In genomic region chr21:34599534-34600101, GRCh38 we compare ENCODE assay signal across 25 cellular contexts. TPM values are rescaled to one million over a fixed set of nuclear protein-coding genes. Genes with fewer than 3 reads are reported as not detected.
DNase-seq lines count a peak whose midpoint lies in the region; ATAC-seq and TF ChIP-seq lines count a peak whose summit lies in the region.
"Had no signal": no experiment of that assay in that cellular context is flagged by ENCODE, and none has a peak within 500 bp of the region (broad histone marks: within the 10 kb centered on the region; RNA-seq: fewer than 3 reads in every experiment).

No MANE protein-coding gene starts in this region.

- no TSS peak for BruUV-seq in Calu3 (replicated peaks; lab: Mats Ljungman, UMichigan)

- TF ChIP-seq CTCF in Calu3 (IDR thresholded peaks at IDR 0.05; ENCODE audit: unreplicated experiment) = no peak

- intact Hi-C loops in Calu3 (cut with micrococcal nuclease; ENCODE audit: unreplicated experiment) = no loop called here

- H3K36me3 Mint-ChIP-seq in Calu3 (ENCODE audit: insufficient read depth, unreplicated experiment) = no peaks in the 10 kb centered on the region
- H3K36me3 Mint-ChIP-seq: activated naive CD8-positive, alpha-beta T cell treated with anti-CD3 and anti-CD28 coated beads for 36 hours had no signal

- H3K9me3 Mint-ChIP-seq in Calu3 (ENCODE audit: low read depth, unreplicated experiment) = no peaks in the 10 kb centered on the region
- H3K9me3 Mint-ChIP-seq: activated CD4-positive, alpha-beta T cell treated with anti-CD3 and anti-CD28 coated beads, Interleukin-2, amount 10 ng/mL, durations not matched to agents 24 days and 14 days; activated naive CD8-positive, alpha-beta T cell treated with anti-CD3 and anti-CD28 coated beads for 36 hours; HFFc6; nephron; stimulated activated memory B cell treated with anti-CD40 and anti-IgM and Interleukin-4, amounts not matched to agents 10 μg/mL and 1 μg/mL and 100 μg/mL, for 72 hours; T-helper 2 cell treated with Interferon-gamma antibody and Interleukin-4, amounts not matched to agents 5 μg/mL and 100 μg/mL, for 36 hours had no signal

- no peaks in the 10 kb centered on the region for H3K27me3 Mint-ChIP-seq in Calu3 (ENCODE audit: unreplicated experiment)
- H3K27me3 Mint-ChIP-seq: activated naive CD8-positive, alpha-beta T cell treated with anti-CD3 and anti-CD28 coated beads for 36 hours; stimulated activated memory B cell treated with anti-CD40 and anti-IgM and Interleukin-4, amounts not matched to agents 10 μg/mL and 1 μg/mL and 100 μg/mL, for 72 hours had no signal

- CTCF ChIA-PET in Calu3 (lab: Charles Lee) = no interaction called here

- no peak overlapping the region for H3K27ac Mint-ChIP-seq in Calu3 (ENCODE audit: unreplicated experiment)
- H3K27ac Mint-ChIP-seq: activated CD4-positive, alpha-beta T cell treated with anti-CD3 and anti-CD28 coated beads, Interleukin-2, amount 10 ng/mL, durations not matched to agents 24 days and 14 days; activated naive CD8-positive, alpha-beta T cell treated with anti-CD3 and anti-CD28 coated beads for 36 hours; HFFc6; nephron; stimulated activated memory B cell treated with anti-CD40 and anti-IgM and Interleukin-4, amounts not matched to agents 10 μg/mL and 1 μg/mL and 100 μg/mL, for 72 hours; T-helper 2 cell treated with Interferon-gamma antibody and Interleukin-4, amounts not matched to agents 5 μg/mL and 100 μg/mL, for 36 hours had no signal

- H3K4me3 Mint-ChIP-seq in Calu3 (ENCODE audit: low read depth, unreplicated experiment) = no peak overlapping the region
- H3K4me3 Mint-ChIP-seq: activated CD4-positive, alpha-beta T cell treated with anti-CD3 and anti-CD28 coated beads, Interleukin-2, amount 10 ng/mL, durations not matched to agents 24 days and 14 days; activated naive CD8-positive, alpha-beta T cell treated with anti-CD3 and anti-CD28 coated beads for 36 hours; HFFc6; nephron; stimulated activated memory B cell treated with anti-CD40 and anti-IgM and Interleukin-4, amounts not matched to agents 10 μg/mL and 1 μg/mL and 100 μg/mL, for 72 hours; T-helper 2 cell treated with Interferon-gamma antibody and Interleukin-4, amounts not matched to agents 5 μg/mL and 100 μg/mL, for 36 hours had no signal

- H3K4me1 Mint-ChIP-seq in Calu3 (ENCODE audit: low read depth, unreplicated experiment) = peaks cover 21% of the 10 kb centered on the region
- H3K4me1 Mint-ChIP-seq: activated CD4-positive, alpha-beta T cell treated with anti-CD3 and anti-CD28 coated beads, Interleukin-2, amount 10 ng/mL, durations not matched to agents 24 days and 14 days had no signal

- ATAC-seq in GM19467 (IDR thresholded peaks at IDR 0.05; ENCODE audit: unreplicated experiment) = no peak
- ATAC-seq: Panc1; stimulated activated memory B cell treated with anti-CD40 and anti-IgM and Interleukin-4, amounts not matched to agents 10 μg/mL and 1 μg/mL and 100 μg/mL, for 72 hours had no signal

- DNase-seq in DMS153 (lab: John Stamatoyannopoulos, UW) = peak; percentile 61
- no peak for DNase-seq in DMS153 treated with DMSO at 0.1 percent for 48 hours (lab: John Stamatoyannopoulos, UW; ENCODE audit: unreplicated experiment)
- peak; percentile 38 for DNase-seq in ELR (ENCODE audit: low read depth)
- DNase-seq in NCI-H748 treated with DMSO at 0.1 percent for 48 hours (lab: John Stamatoyannopoulos, UW) = peak; percentile 93
- peak; percentile 18 for DNase-seq in islet precursor cell
- DNase-seq in RKO (ENCODE audit: low spot score) = no peak
- no peak for DNase-seq in Calu3
- DNase-seq: activated CD4-positive, alpha-beta T cell treated with anti-CD3 and anti-CD28 coated beads, Interleukin-2, amount 10 ng/mL, durations not matched to agents 24 days and 14 days; activated effector memory CD4-positive, alpha-beta T cell treated with Interleukin-2 at 50 U/mL for 16 hours; activated naive CD8-positive, alpha-beta T cell treated with anti-CD3 and anti-CD28 coated beads for 36 hours; activated T-cell treated with anti-CD3 and anti-CD28 coated beads, Interleukin-2, amount 50 U/mL, for 1 hour; aorta; C1 segment of cervical spinal cord; DND-41; effector CD4-positive, alpha-beta T cell; KBM-7; NCI-H1105; NCI-H2107; trophoblast cell had no signal

RNA-seq across cellular contexts. Expression of gene RCAN1, which starts 15.3 kb away (rescaled TPM):
- total RNA-seq in Calu3 (2022) = 25.4 and 25.7 TPM in 2 replicates

Comparison
In these comparisons a context has a peak if more than half of its experiments do, and no peak if none do; other contexts are left out.
1. DNase-seq: peak in DMS153 (single experiment), ELR (single experiment), NCI-H748 treated with DMSO at 0.1 percent for 48 hours (single experiment) and islet precursor cell (single experiment); none in DMS153 treated with DMSO at 0.1 percent for 48 hours (single experiment), RKO (single experiment) and Calu3 (single experiment).